Comparison of ENCODE assay signal across 8 cellular contexts in the genomic region with DNA sequence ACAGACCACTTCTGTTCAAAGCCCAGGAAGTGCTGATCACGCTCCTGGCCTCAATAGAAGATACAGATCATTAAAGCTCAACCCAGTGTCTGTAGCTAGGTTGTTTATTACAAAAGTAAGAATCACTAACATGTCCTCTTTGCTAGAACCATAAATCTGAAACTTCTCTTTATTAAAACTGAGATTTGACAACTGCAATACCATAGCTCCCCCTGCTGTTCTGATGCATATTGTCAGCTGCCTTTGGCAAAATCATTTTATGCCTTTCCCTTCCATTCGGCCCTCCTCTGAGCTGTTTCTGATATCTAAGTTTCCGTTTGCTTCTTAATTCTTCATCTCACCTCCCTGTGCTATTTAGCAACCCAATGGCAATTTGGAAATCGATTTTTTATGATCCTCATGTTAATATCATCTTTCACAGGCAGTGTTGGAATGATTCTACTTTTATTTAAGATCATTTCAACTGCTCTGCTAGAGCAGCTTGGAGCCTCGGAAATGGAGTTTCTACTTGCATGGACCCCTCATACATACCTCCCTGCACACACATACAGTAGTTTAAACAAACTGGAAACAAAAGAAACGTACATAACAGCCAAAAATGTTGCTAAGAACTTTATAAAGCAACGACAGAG.
DNase-seq lines count a peak whose midpoint lies in the region; ATAC-seq, FAIRE-seq and TF ChIP-seq lines count a peak whose summit lies in the region.

No MANE protein-coding gene starts in this region.

- H4K20me1 ChIP-seq in astrocyte (ENCODE audit: insufficient read depth, low read length) (no peaks in the 10 kb centered on the region), keratinocyte (ENCODE audit: control insufficient read depth, extremely low read depth, insufficient read depth, low read length) (no peaks in the 10 kb centered on the region)

- intact Hi-C loops in posterior vena cava (cut with DNase I) = loop anchor here in 1 of 2 donors (10.0 kb wide), 1 partner anchor 489 kb away; no protein-coding TSS in a partner anchor

- DNase-seq in Ammon's horn (ENCODE audit: low spot score) (peak; percentile 78), GM13976 (ENCODE audit: low spot score) (peak; percentile 26), NCI-H345 treated with DMSO at 0.1 percent for 48 hours (lab: John Stamatoyannopoulos, UW; ENCODE audit: unreplicated experiment) (peak; percentile 17), astrocyte (ENCODE audit: low read depth) (peak; percentile 30), keratinocyte (ENCODE audit: low read depth, low spot score) (no peak), stromal cell of bone marrow (ENCODE audit: low read depth) (peak; percentile 62), posterior vena cava (ENCODE audit: low spot score) (no peak)

- no peaks in the 10 kb centered on the region for H3K4me1 ChIP-seq in astrocyte (ENCODE audit: insufficient read depth, low read length)
- H3K4me1 ChIP-seq in keratinocyte (ENCODE audit: control insufficient read depth, extremely low read depth, insufficient read depth, low read length) = no peaks in the 10 kb centered on the region

- H3K79me2 ChIP-seq in astrocyte (ENCODE audit: insufficient read depth, low read length) = no peaks in the 10 kb centered on the region
- no peaks in the 10 kb centered on the region for H3K79me2 ChIP-seq in keratinocyte (ENCODE audit: control insufficient read depth, insufficient read depth, low read length)

- H3K4me2 ChIP-seq in astrocyte (ENCODE audit: low read length) (peak overlapping the region; percentile 64), keratinocyte (ENCODE audit: control insufficient read depth, extremely low read depth, insufficient read depth, low read depth, low read length) (no peak overlapping the region)

- peak overlapping the region; percentile 66 for H2AFZ ChIP-seq in astrocyte (ENCODE audit: low read depth, low read length)
- peak overlapping the region; percentile 27 for H2AFZ ChIP-seq in keratinocyte (ENCODE audit: control insufficient read depth, low read length)

- dilution Hi-C loops in keratinocyte (cut with MboI; ENCODE audit: extremely low pct_ligation_motif_present, low sequenced_read_pairs) = no loop called here

- H3K9me3 Mint-ChIP-seq in astrocyte (ENCODE audit: unreplicated experiment) = no peaks in the 10 kb centered on the region

- H3K9me1 ChIP-seq in keratinocyte (ENCODE audit: control insufficient read depth, extremely low read depth, insufficient read depth, low read length) = no peaks in the 10 kb centered on the region

- in situ Hi-C loops in GM13976 (cut with MboI; ENCODE audit: low sequenced_read_pairs, unreplicated experiment) = loop anchor here (25.0 kb wide), 1 partner anchor 942 kb away; no protein-coding TSS in a partner anchor

- H3K27ac ChIP-seq in astrocyte (ENCODE audit: low read depth, low read length) (no peak overlapping the region), keratinocyte (ENCODE audit: control insufficient read depth, insufficient read depth, low read length) (no peak overlapping the region)

- no peaks in the 10 kb centered on the region for H3K36me3 ChIP-seq in astrocyte (ENCODE audit: insufficient read depth, low read length)
- no peaks in the 10 kb centered on the region for H3K36me3 ChIP-seq in keratinocyte (ENCODE audit: control insufficient read depth in 2 of 2, extremely low read depth in 1 of 2, insufficient read depth in 2 of 2, low read length in 2 of 2)

- peak overlapping the region; percentile 32 for H3K9ac ChIP-seq in astrocyte (ENCODE audit: low read length)
- no peak overlapping the region for H3K9ac ChIP-seq in keratinocyte (ENCODE audit: control insufficient read depth, extremely low read depth, insufficient read depth, low read length)

- H3K4me3 ChIP-seq in astrocyte (ENCODE audit: insufficient read depth, low read depth, low read length) (no peak overlapping the region), keratinocyte (ENCODE audit: control insufficient read depth in 2 of 3, extremely low read depth in 1 of 3, insufficient read depth in 2 of 3, low read depth in 1 of 3, low read length in 3 of 3) (no peak overlapping the region)

- H3K36me3 Mint-ChIP-seq in astrocyte (ENCODE audit: low read depth, unreplicated experiment) = no peaks in the 10 kb centered on the region

- TF ChIP-seq CTCF in GM13976 (IDR thresholded peaks at IDR 0.05; ENCODE audit: borderline replicate concordance, control extremely low read depth, extremely low read depth, insufficient read depth, missing control alignments) = peak; percentile 59
- TF ChIP-seq CTCF in astrocyte (IDR thresholded peaks at IDR 0.05; ENCODE audit: insufficient read depth, low read depth, low read length) = peak; percentile 89
- peak; percentile 63 to 73 (median 67) for TF ChIP-seq CTCF in keratinocyte (optimal IDR thresholded peaks at IDR 0.05 in 1 of 3, IDR thresholded peaks at IDR 0.05 in 1 of 3, conservative IDR thresholded peaks at IDR 0.05 in 1 of 3; ENCODE audit: extremely low read depth in 1 of 3, insufficient read depth in 2 of 3, low read length in 3 of 3)

- no peak for FAIRE-seq in astrocyte (lab: Jason Lieb, UNC)
- FAIRE-seq in keratinocyte (lab: Jason Lieb, UNC) = peak; percentile 52

- H3K27me3 ChIP-seq in astrocyte (ENCODE audit: insufficient read depth, low read length) = no peaks in the 10 kb centered on the region
- H3K27me3 ChIP-seq in keratinocyte (ENCODE audit: control insufficient read depth, extremely low read depth, insufficient read depth, low read length) = no peaks in the 10 kb centered on the region

- H3K9me3 ChIP-seq in astrocyte (ENCODE audit: insufficient read depth, low read depth, low read length) (no peaks in the 10 kb centered on the region), keratinocyte (ENCODE audit: control insufficient read depth, low read depth, low read length) (no peaks in the 10 kb centered on the region)

- no peak overlapping the region for H3K4me3 Mint-ChIP-seq in astrocyte (ENCODE audit: unreplicated experiment)

- peak; percentile 70 for ATAC-seq in HG02973 (IDR thresholded peaks at IDR 0.05; ENCODE audit: unreplicated experiment)

- no peaks in the 10 kb centered on the region for H3K27me3 Mint-ChIP-seq in astrocyte (ENCODE audit: low read depth, unreplicated experiment)

- no peak overlapping the region for H3K27ac Mint-ChIP-seq in astrocyte (ENCODE audit: unreplicated experiment)

- no peaks in the 10 kb centered on the region for H3K4me1 Mint-ChIP-seq in astrocyte (ENCODE audit: low read depth, unreplicated experiment)

Comparison
In these comparisons a context has a peak if more than half of its experiments do, and no peak if none do; other contexts are left out.
1. DNase-seq: peak in Ammon's horn (single experiment), GM13976 (single experiment), NCI-H345 treated with DMSO at 0.1 percent for 48 hours (single experiment), astrocyte (single experiment) and stromal cell of bone marrow (single experiment); none in keratinocyte (single experiment) and posterior vena cava (single experiment).
2. Peak in every context shown above with its lines, with median percentiles within 50 percentile points of each other: CTCF ChIP-seq.